In genomic region chr12:111434680-111435338, GRCh38 we compare ENCODE assay signal across 8 cellular contexts. TPM values are rescaled to one million over a fixed set of nuclear protein-coding genes. Genes with fewer than 3 reads are reported as not detected.
DNase-seq lines count a peak whose midpoint lies in the region; ATAC-seq and TF ChIP-seq lines count a peak whose summit lies in the region.

No MANE protein-coding gene starts in this region.

- TF ChIP-seq CTCF in CD4-positive, alpha-beta T cell (IDR thresholded peaks at IDR 0.05) = no peak
- no peak for TF ChIP-seq CTCF in natural killer cell (IDR thresholded peaks at IDR 0.05)

- peak overlapping the region; percentile 17 to 62 for H3K4me3 ChIP-seq in stomach smooth muscle (ENCODE audit: low read length in 2 of 2)

- H3K9ac ChIP-seq in stomach smooth muscle (ENCODE audit: low read length in 2 of 2) = peak overlapping the region; percentile 23 to 51

- no peaks in the 10 kb centered on the region for H3K27me3 ChIP-seq in CD4-positive, alpha-beta T cell (ENCODE audit: control insufficient read depth, insufficient read depth, low read length)
- H3K27me3 ChIP-seq in stomach smooth muscle (ENCODE audit: control insufficient read depth in 1 of 2, insufficient read depth in 2 of 2, low read length in 2 of 2) = no peaks in the 10 kb centered on the region

- peak; percentile 68 to 88 (median 79) for DNase-seq in CD4-positive, alpha-beta T cell
- DNase-seq in KG1 (lab: John Stamatoyannopoulos, UW) (peak; percentile 19), dermis microvascular lymphatic vessel endothelial cell (ENCODE audit: low read depth in 2 of 2) (peak; percentile 81 to 87), natural killer cell (peak; percentile 84), iPS-NIHi7 (ENCODE audit: extremely low spot score) (no peak)
- DNase-seq in activated CD4-positive, alpha-beta memory T cell treated with anti-CD3 and anti-CD28 coated beads for 36 hours = peak; percentile 91

- CTCF ChIA-PET in CD4-positive, alpha-beta T cell (lab: Charles Lee) = interaction anchor here (1.5 to 3.9 kb wide), 5 partner anchors 9 to 38 kb away, joined by 5 to 36 read pairs (median 24); partner anchors contain the start of gene SH2B3
- CTCF ChIA-PET in activated CD4-positive, alpha-beta memory T cell treated with anti-CD3 and anti-CD28 coated beads for 36 hours (lab: Charles Lee) = interaction anchor here (0.6 to 28.6 kb wide), 7 partner anchors 10 to 478 kb away, joined by 3 to 1161 read pairs (median 4); partner anchors contain the start of genes PHETA1 and SH2B3

- peaks cover 93% of the 10 kb centered on the region for H3K4me1 Mint-ChIP-seq in CD4-positive, alpha-beta T cell (ENCODE audit: low read depth)
- peaks cover 89% of the 10 kb centered on the region for H3K4me1 Mint-ChIP-seq in activated CD4-positive, alpha-beta memory T cell treated with anti-CD3 and anti-CD28 coated beads for 36 hours (ENCODE audit: low read depth)
- H3K4me1 Mint-ChIP-seq in natural killer cell = peaks cover 92 to 93% of the 10 kb centered on the region in 2 donors

- ATAC-seq in CD4-positive, alpha-beta T cell (ENCODE audit: poor library complexity) = peak; percentile 73
- ATAC-seq in GM21423 (IDR thresholded peaks at IDR 0.05; ENCODE audit: unreplicated experiment) (peak; percentile 58), natural killer cell (peak; percentile 59 to 85 (median 76))

- no peaks in the 10 kb centered on the region for H3K36me3 ChIP-seq in stomach smooth muscle (ENCODE audit: control insufficient read depth in 2 of 2, insufficient read depth in 2 of 2, low read length in 2 of 2)

- no peaks in the 10 kb centered on the region for H3K27me3 Mint-ChIP-seq in CD4-positive, alpha-beta T cell
- no peaks in the 10 kb centered on the region for H3K27me3 Mint-ChIP-seq in activated CD4-positive, alpha-beta memory T cell treated with anti-CD3 and anti-CD28 coated beads for 36 hours
- H3K27me3 Mint-ChIP-seq in natural killer cell (ENCODE audit: low read depth in 2 of 2) = no peaks in the 10 kb centered on the region

- POLR2A ChIA-PET in CD4-positive, alpha-beta T cell (lab: Charles Lee) = interaction anchor here (1.2 to 3.9 kb wide), 12 partner anchors 8 to 1544 kb away, joined by 3 to 87 read pairs (median 6); partner anchors contain the start of genes ACAD10, ARPC3, BRAP and OAS2
- POLR2A ChIA-PET in activated CD4-positive, alpha-beta memory T cell treated with anti-CD3 and anti-CD28 coated beads for 36 hours (lab: Charles Lee) = interaction anchor here (1.2 to 3.6 kb wide), 7 partner anchors 9 to 36 kb away, joined by 3 to 42 read pairs (median 5); no protein-coding TSS in a partner anchor

- intact Hi-C loops in CD4-positive, alpha-beta T cell (cut with DNase I, micrococcal nuclease) = loop anchor here in 1 of 2 experiments (1.0 to 2.0 kb wide), 3 partner anchors 10 to 30 kb away; partner anchors contain the start of gene SH2B3
- intact Hi-C loops in activated CD4-positive, alpha-beta memory T cell treated with anti-CD3 and anti-CD28 coated beads for 36 hours (cut with micrococcal nuclease) = loop anchor here (1.0 to 10.0 kb wide), 3 partner anchors 10 to 660 kb away; partner anchors contain the start of gene SH2B3
- intact Hi-C loops in natural killer cell (cut with micrococcal nuclease) = loop anchor here (1.0 to 10.0 kb wide), 3 partner anchors 9 to 1550 kb away; partner anchors contain the start of genes GLTP and SH2B3

- H3K4me3 Mint-ChIP-seq in CD4-positive, alpha-beta T cell = peak overlapping the region; percentile 90
- peak overlapping the region; percentile 61 for H3K4me3 Mint-ChIP-seq in activated CD4-positive, alpha-beta memory T cell treated with anti-CD3 and anti-CD28 coated beads for 36 hours
- peak overlapping the region; percentile 98 for H3K4me3 Mint-ChIP-seq in natural killer cell

- H3K27ac Mint-ChIP-seq in CD4-positive, alpha-beta T cell = peak overlapping the region; percentile 100
- H3K27ac Mint-ChIP-seq in activated CD4-positive, alpha-beta memory T cell treated with anti-CD3 and anti-CD28 coated beads for 36 hours = peak overlapping the region; percentile 92
- H3K27ac Mint-ChIP-seq in natural killer cell = peak overlapping the region; percentile 96 to 100

- H3K36me3 Mint-ChIP-seq in CD4-positive, alpha-beta T cell (ENCODE audit: low read depth) = peaks cover 21% of the 10 kb centered on the region
- peaks cover 11% of the 10 kb centered on the region for H3K36me3 Mint-ChIP-seq in activated CD4-positive, alpha-beta memory T cell treated with anti-CD3 and anti-CD28 coated beads for 36 hours
- H3K36me3 Mint-ChIP-seq in natural killer cell = no peaks in the 10 kb centered on the region

- peak overlapping the region; percentile 93 for H3K27ac ChIP-seq in CD4-positive, alpha-beta T cell (ENCODE audit: low read depth, low read length)
- H3K27ac ChIP-seq in stomach smooth muscle (ENCODE audit: low read length) = peak overlapping the region; percentile 41

- peaks cover 49% of the 10 kb centered on the region for H3K4me1 ChIP-seq in stomach smooth muscle (ENCODE audit: control insufficient read depth, insufficient read depth, low read length)

- H3K9me3 ChIP-seq in CD4-positive, alpha-beta T cell (ENCODE audit: control insufficient read depth, low read length) = no peaks in the 10 kb centered on the region
- H3K9me3 ChIP-seq in stomach smooth muscle (ENCODE audit: control insufficient read depth in 2 of 2, low read length in 2 of 2) = no peaks in the 10 kb centered on the region

- H3K9me3 Mint-ChIP-seq in CD4-positive, alpha-beta T cell = no peaks in the 10 kb centered on the region
- no peaks in the 10 kb centered on the region for H3K9me3 Mint-ChIP-seq in activated CD4-positive, alpha-beta memory T cell treated with anti-CD3 and anti-CD28 coated beads for 36 hours
- H3K9me3 Mint-ChIP-seq in natural killer cell = no peaks in the 10 kb centered on the region

RNA-seq across cellular contexts. Expression of gene SH2B3, which starts 29.1 kb away (rescaled TPM):
- total RNA-seq in CD4-positive, alpha-beta T cell = 10 to 100 TPM; 42.3 to 46.4 TPM
- 10 to 100 TPM; 32.6 to 34.2 TPM for total RNA-seq in activated CD4-positive, alpha-beta memory T cell treated with anti-CD3 and anti-CD28 coated beads for 36 hours
- total RNA-seq in dermis microvascular lymphatic vessel endothelial cell (42.0 and 52.2 TPM in 2 replicates), natural killer cell (10 to 100 TPM; 68.1 to 81.3 (median 68.4) TPM)
